In genomic region chr17:72122668-72123495, GRCh38 we compare ENCODE assay signal across 1 cellular context.
A peak's percentile ranks its signal among the peaks of the same experiment; 100 is the strongest.
TF ChIP-seq lines count a peak whose summit lies in the region.

No MANE protein-coding gene starts in this region.

TF ChIP-seq in HepG2, 621 proteins besides CTCF, POLR2A, EP300 and RAD21 (continued from another document and continues in another):
- no peak for TF ChIP-seq MYPOP (CRISPR knock-in tag; IDR thresholded peaks at IDR 0.05)
- TF ChIP-seq CREB1 (IDR thresholded peaks at IDR 0.05) = no peak
- TF ChIP-seq CREB1 (CRISPR knock-in tag; IDR thresholded peaks at IDR 0.05) = peak; percentile 20; the same call in 1 of the 2 replicates
- no peak for TF ChIP-seq MAFF (IDR thresholded peaks at IDR 0.05; ENCODE audit: low read depth, low read length)
- peak; percentile 42; the same call in 1 of the 2 replicates for TF ChIP-seq ZNF704 (CRISPR knock-in tag; IDR thresholded peaks at IDR 0.05; ENCODE audit: borderline replicate concordance)
- no peak for TF ChIP-seq E2F2 (CRISPR knock-in tag; IDR thresholded peaks at IDR 0.05; ENCODE audit: borderline replicate concordance)
- no peak for TF ChIP-seq ZNF615 (CRISPR knock-in tag; IDR thresholded peaks at IDR 0.05; ENCODE audit: borderline replicate concordance)
- no peak for TF ChIP-seq ZBTB4 (CRISPR knock-in tag; IDR thresholded peaks at IDR 0.05; ENCODE audit: borderline replicate concordance)
- no peak for TF ChIP-seq CREBL2 (CRISPR knock-in tag; IDR thresholded peaks at IDR 0.05; ENCODE audit: borderline replicate concordance)
- peak; percentile 12; the same call in 1 of the 2 replicates for TF ChIP-seq ELF4 (CRISPR knock-in tag; IDR thresholded peaks at IDR 0.05; ENCODE audit: borderline replicate concordance)
- TF ChIP-seq ZNF670 (CRISPR knock-in tag; IDR thresholded peaks at IDR 0.05; ENCODE audit: borderline replicate concordance) = no peak
- TF ChIP-seq ZBTB1 (CRISPR knock-in tag; IDR thresholded peaks at IDR 0.05; ENCODE audit: borderline replicate concordance) = no peak
- TF ChIP-seq POLR2AphosphoS2 (IDR thresholded peaks at IDR 0.05; ENCODE audit: low read depth, low read length) = peak; percentile 47; the same call in 1 of the 2 replicates
- no peak for TF ChIP-seq FLYWCH1 (CRISPR knock-in tag; IDR thresholded peaks at IDR 0.05)
- no peak for TF ChIP-seq ELK4 (CRISPR knock-in tag; IDR thresholded peaks at IDR 0.05; ENCODE audit: borderline replicate concordance)
- TF ChIP-seq ZNF556 (CRISPR knock-in tag; IDR thresholded peaks at IDR 0.05; ENCODE audit: borderline replicate concordance) = no peak; the same call in 1 of the 2 replicates
- no peak for TF ChIP-seq ZNF607 (CRISPR knock-in tag; IDR thresholded peaks at IDR 0.05; ENCODE audit: borderline replicate concordance)
- no peak for TF ChIP-seq DBP (CRISPR knock-in tag; IDR thresholded peaks at IDR 0.05; ENCODE audit: not compliant biosample characterization)
- peak; percentile 32; the same call in 1 of the 2 replicates for TF ChIP-seq ZNF550 (CRISPR knock-in tag; IDR thresholded peaks at IDR 0.05; ENCODE audit: borderline replicate concordance)
- TF ChIP-seq KDM3A (CRISPR knock-in tag; IDR thresholded peaks at IDR 0.05; ENCODE audit: low read depth) = peak; percentile 77; the same call in 1 of the 2 replicates
- TF ChIP-seq ATF3 (CRISPR knock-in tag; IDR thresholded peaks at IDR 0.05) = 0 out of 2 replicates have a peak, but pooled peaks have one; percentile 32
- no peak for TF ChIP-seq ZNF232 (CRISPR knock-in tag; IDR thresholded peaks at IDR 0.05; ENCODE audit: borderline replicate concordance)
- TF ChIP-seq CEBPG (CRISPR knock-in tag; IDR thresholded peaks at IDR 0.05) = peak; percentile 63
- TF ChIP-seq HBP1 (CRISPR knock-in tag; IDR thresholded peaks at IDR 0.05; ENCODE audit: low read depth) = no peak; the same call in 1 of the 2 replicates
- TF ChIP-seq BCL3 (CRISPR knock-in tag; IDR thresholded peaks at IDR 0.05) = peak; percentile 29; the same call in 1 of the 2 replicates
- no peak for TF ChIP-seq ATAD3A (CRISPR knock-in tag; IDR thresholded peaks at IDR 0.05)
- 0 out of 2 replicates have a peak, but pooled peaks have one; percentile 44 for TF ChIP-seq ZNF577 (CRISPR knock-in tag; IDR thresholded peaks at IDR 0.05; ENCODE audit: borderline replicate concordance, low read depth)
- TF ChIP-seq ZNF563 (CRISPR knock-in tag; IDR thresholded peaks at IDR 0.05) = 0 out of 2 replicates have a peak, but pooled peaks have one; percentile 6
- peak; percentile 14; the same call in 1 of the 2 replicates for TF ChIP-seq THAP11 (CRISPR knock-in tag; IDR thresholded peaks at IDR 0.05)
- peak; percentile 68 for TF ChIP-seq SAP130 (CRISPR knock-in tag; IDR thresholded peaks at IDR 0.05; ENCODE audit: low read depth)
- TF ChIP-seq MEIS2 (CRISPR knock-in tag; IDR thresholded peaks at IDR 0.05) = peak; percentile 80; the same call in 1 of the 2 replicates
- TF ChIP-seq SOX5 (CRISPR knock-in tag; IDR thresholded peaks at IDR 0.05; ENCODE audit: borderline replicate concordance) = 0 out of 2 replicates have a peak, but pooled peaks have one; percentile 40
- TF ChIP-seq TCF12 (IDR thresholded peaks at IDR 0.05) = no peak
- TF ChIP-seq TCF12 (CRISPR knock-in tag; IDR thresholded peaks at IDR 0.05) = 0 out of 2 replicates have a peak, but pooled peaks have one; percentile 51
- no peak for TF ChIP-seq JUND (CRISPR knock-in tag; IDR thresholded peaks at IDR 0.05)
- no peak; the same call in 1 of the 2 replicates for TF ChIP-seq TSC22D2 (CRISPR knock-in tag; IDR thresholded peaks at IDR 0.05; ENCODE audit: borderline replicate concordance)
- TF ChIP-seq ZNF343 (CRISPR knock-in tag; IDR thresholded peaks at IDR 0.05) = no peak; the same call in 1 of the 2 replicates
- TF ChIP-seq ZNF510 (CRISPR knock-in tag; IDR thresholded peaks at IDR 0.05; ENCODE audit: low read depth) = 0 out of 2 replicates have a peak, but pooled peaks have one; percentile 52
- TF ChIP-seq HNRNPH1 (optimal IDR thresholded peaks at IDR 0.05; ENCODE audit: low read depth, low read length) = no peak
- peak; percentile 23; the same call in 1 of the 2 replicates for TF ChIP-seq MAX (IDR thresholded peaks at IDR 0.05)
- 0 out of 2 replicates have a peak, but pooled peaks have one; percentile 33 for TF ChIP-seq ZBTB38 (CRISPR knock-in tag; IDR thresholded peaks at IDR 0.05)
- TF ChIP-seq SIN3B (IDR thresholded peaks at IDR 0.05; ENCODE audit: low read length) = no peak
- no peak for TF ChIP-seq PBX3 (CRISPR knock-in tag; IDR thresholded peaks at IDR 0.05; ENCODE audit: borderline replicate concordance)
- no peak for TF ChIP-seq ZNF317 (CRISPR knock-in tag; IDR thresholded peaks at IDR 0.05)
- no peak for TF ChIP-seq GABPA (IDR thresholded peaks at IDR 0.05; ENCODE audit: low read depth, low read length)
- TF ChIP-seq GABPA (CRISPR knock-in tag; IDR thresholded peaks at IDR 0.05; ENCODE audit: low read depth) = no peak
- peak; percentile 49 for TF ChIP-seq PHF8 (CRISPR knock-in tag; IDR thresholded peaks at IDR 0.05)
- no peak for TF ChIP-seq ZNF235 (CRISPR knock-in tag; IDR thresholded peaks at IDR 0.05; ENCODE audit: borderline replicate concordance)
- TF ChIP-seq HOMEZ (CRISPR knock-in tag; IDR thresholded peaks at IDR 0.05; ENCODE audit: low read depth) = 0 out of 2 replicates have a peak, but pooled peaks have one; percentile 18
- TF ChIP-seq ZNF441 (CRISPR knock-in tag; IDR thresholded peaks at IDR 0.05; ENCODE audit: borderline replicate concordance) = no peak; the same call in 1 of the 2 replicates
- TF ChIP-seq ZNF335 (CRISPR knock-in tag; IDR thresholded peaks at IDR 0.05) = no peak
- TF ChIP-seq ZNF747 (CRISPR knock-in tag; IDR thresholded peaks at IDR 0.05; ENCODE audit: borderline replicate concordance) = peak; percentile 19; the same call in 1 of the 2 replicates
